15 cellular contexts compared by ENCODE assay signal in genomic region chr18:45889419-45890059, GRCh38.
"Had no signal": no experiment of that assay in that cellular context is flagged by ENCODE, and none has a peak within 500 bp of the region (broad histone marks: within the 10 kb centered on the region; RNA-seq: fewer than 3 reads in every experiment).

No MANE protein-coding gene starts in this region.

- DNase-seq: activated CD4-positive, alpha-beta memory T cell treated with anti-CD3 and anti-CD28 coated beads for 36 hours; activated CD8-positive, alpha-beta memory T cell treated with anti-CD3 and anti-CD28 coated beads, Interleukin-2, amount 10 ng/mL, durations not matched to agents 7 days and 5 days; activated T-cell treated with anti-CD3 and anti-CD28 coated beads, Interleukin-2, amount 50 U/mL, for 1 hour; dermis blood vessel endothelial cell; foreskin melanocyte; lower lobe of right lung; pancreas; stimulated activated CD4-positive, alpha-beta T cell treated with anti-CD3 and anti-CD28 coated beads, Interleukin-1b, Interleukin-23, amount 100 ng/mL, for 48 hours; T-helper 1 cell; thyroid gland had no signal

- H3K4me3 Mint-ChIP-seq: activated CD4-positive, alpha-beta memory T cell treated with anti-CD3 and anti-CD28 coated beads for 36 hours; activated CD8-positive, alpha-beta memory T cell treated with anti-CD3 and anti-CD28 coated beads, Interleukin-2, amount 10 ng/mL, durations not matched to agents 7 days and 5 days had no signal

- H3K27me3 ChIP-seq: ascending aorta, breast epithelium, pancreas, thyroid gland had no signal

- H3K36me3 ChIP-seq: breast epithelium had no signal

- H3K27ac Mint-ChIP-seq: activated CD4-positive, alpha-beta memory T cell treated with anti-CD3 and anti-CD28 coated beads for 36 hours; activated CD8-positive, alpha-beta memory T cell treated with anti-CD3 and anti-CD28 coated beads, Interleukin-2, amount 10 ng/mL, durations not matched to agents 7 days and 5 days had no signal

- H3K27me3 Mint-ChIP-seq: activated CD4-positive, alpha-beta memory T cell treated with anti-CD3 and anti-CD28 coated beads for 36 hours; activated CD8-positive, alpha-beta memory T cell treated with anti-CD3 and anti-CD28 coated beads, Interleukin-2, amount 10 ng/mL, durations not matched to agents 7 days and 5 days had no signal

- H3K9me3 ChIP-seq: ascending aorta, breast epithelium, lower lobe of right lung, pancreas, thyroid gland had no signal

- H3K9me3 Mint-ChIP-seq: activated CD4-positive, alpha-beta memory T cell treated with anti-CD3 and anti-CD28 coated beads for 36 hours had no signal

- H3K4me1 ChIP-seq: ascending aorta, breast epithelium, pancreas, thyroid gland had no signal

- H3K4me3 ChIP-seq: ascending aorta, breast epithelium, lower lobe of right lung, pancreas, thyroid gland had no signal

- ATAC-seq: activated CD8-positive, alpha-beta memory T cell treated with anti-CD3 and anti-CD28 coated beads, Interleukin-2, amount 10 ng/mL, durations not matched to agents 7 days and 5 days; lower lobe of right lung; pancreas; sciatic nerve had no signal

- H3K4me1 Mint-ChIP-seq: activated CD8-positive, alpha-beta memory T cell treated with anti-CD3 and anti-CD28 coated beads, Interleukin-2, amount 10 ng/mL, durations not matched to agents 7 days and 5 days had no signal

- H3K27ac ChIP-seq: ascending aorta, breast epithelium, epithelial cell of prostate, lower lobe of right lung, pancreas, thyroid gland, VCaP had no signal
